Comparison of ENCODE assay signal across 14 cellular contexts in genomic region chr9:107251756-107252322, GRCh38. TPM values are rescaled to one million over a fixed set of nuclear protein-coding genes. Genes with fewer than 3 reads are reported as not detected.
A peak's percentile ranks its signal among the peaks of the same experiment; 100 is the strongest.
DNase-seq lines count a peak whose midpoint lies in the region; ATAC-seq and TF ChIP-seq lines count a peak whose summit lies in the region.
"Had no signal": no experiment of that assay in that cellular context is flagged by ENCODE, and none has a peak within 500 bp of the region (broad histone marks: within the 10 kb centered on the region; RNA-seq: fewer than 3 reads in every experiment).

No MANE protein-coding gene starts in this region.

- H2BK120ac ChIP-seq in IMR-90 (ENCODE audit: low read depth, low read length) (peak overlapping the region; percentile 94), mesenchymal stem cell (ENCODE audit: low read depth, low read length) (no peak overlapping the region)

- ATAC-seq in IMR-90 (ENCODE audit: low read depth), result peak; percentile 73
- no peak for ATAC-seq in GM18873 (IDR thresholded peaks at IDR 0.05; ENCODE audit: low FRiP score, unreplicated experiment)
- ATAC-seq: Panc1 had no signal

- CTCF ChIA-PET in AG04449 (lab: Yijun Ruan, JAX) (interaction anchor here (0.9 to 1.9 kb wide), 3 partner anchors 9 to 90 kb away, joined by 3 to 6 read pairs (median 4); no protein-coding TSS in a partner anchor), IMR-90 (lab: Yijun Ruan, JAX) (interaction anchor here (1.0 kb wide), 1 partner anchor 9 kb away, joined by 3 read pairs; no protein-coding TSS in a partner anchor)

- H4K8ac ChIP-seq in IMR-90 (ENCODE audit: low read depth in 2 of 2, low read length in 2 of 2), result peak overlapping the region; percentile 3 to 87; a peak in 3 of 4 replicates
- H4K8ac ChIP-seq in mesenchymal stem cell (ENCODE audit: low read length), result no peak overlapping the region

- intact Hi-C loops in IMR-90 (cut with micrococcal nuclease), result loop anchor here (1.0 to 2.0 kb wide), 2 partner anchors 23 to 30 kb away; no protein-coding TSS in a partner anchor

- H3K4me1 ChIP-seq in IMR-90 (ENCODE audit: control insufficient read depth, insufficient read depth, low read length), result peaks cover 20% of the 10 kb centered on the region
- H3K4me1 ChIP-seq in mesenchymal stem cell (ENCODE audit: control insufficient read depth, insufficient read depth, low read depth, low read length), result peaks cover 1% of the 10 kb centered on the region

- H3K9me1 ChIP-seq in IMR-90 (ENCODE audit: insufficient read depth, low read length), result peaks cover 10% of the 10 kb centered on the region

- 20% methylated on average over 2 of the region's 4 CpGs; no CpG with 5 or more reads in 1 of the 2 experiments for WGBS in IMR-90 (ENCODE audit: extremely low coverage in 2 of 2, insufficient read length in 1 of 2), 2 experiments
- WGBS in mesenchymal stem cell, result 54% methylated on average over 4 of the region's 4 CpGs

- H2BK15ac ChIP-seq in IMR-90 (ENCODE audit: low read depth, low read length) (peak overlapping the region; percentile 19; the same call in 2 of the 3 replicates), mesenchymal stem cell (ENCODE audit: low read depth, poor library complexity, severe bottlenecking) (no peak overlapping the region)

- H3K36me3 ChIP-seq in IMR-90 (ENCODE audit: control insufficient read depth, insufficient read depth, low read length) (no peaks in the 10 kb centered on the region), mesenchymal stem cell (ENCODE audit: control insufficient read depth in 1 of 2, insufficient read depth in 2 of 2, low read depth in 1 of 2, low read length in 2 of 2) (no peaks in the 10 kb centered on the region)
- H3K36me3 ChIP-seq: ascending aorta; BLaER1 treated with 17β-estradiol and CSF1 and Interleukin-3, amounts not matched to agents 10 nM and 100 nM had no signal

- dilution Hi-C loops in IMR-90 (cut with HindIII; ENCODE audit: low sequenced_read_pairs, unreplicated experiment), result no loop called here

- peak overlapping the region; percentile 82 for H4K5ac ChIP-seq in IMR-90 (ENCODE audit: low read depth, low read length)

- H3K9me3 ChIP-seq in IMR-90 (ENCODE audit: control insufficient read depth, insufficient read depth, low read length), result no peaks in the 10 kb centered on the region
- no peaks in the 10 kb centered on the region for H3K9me3 ChIP-seq in mesenchymal stem cell (ENCODE audit: control insufficient read depth, low read length)
- H3K9me3 ChIP-seq: ascending aorta; BLaER1 treated with 17β-estradiol and CSF1 and Interleukin-3, amounts not matched to agents 10 nM and 100 nM had no signal

- no peaks in the 10 kb centered on the region for H4K20me1 ChIP-seq in IMR-90 (ENCODE audit: insufficient read depth, low read length)
- H4K20me1 ChIP-seq: BLaER1 treated with 17β-estradiol and CSF1 and Interleukin-3, amounts not matched to agents 10 nM and 100 nM had no signal

- H3K27me3 ChIP-seq in IMR-90 (ENCODE audit: control insufficient read depth, insufficient read depth, low read length), result no peaks in the 10 kb centered on the region
- no peaks in the 10 kb centered on the region for H3K27me3 ChIP-seq in mesenchymal stem cell (ENCODE audit: control insufficient read depth in 1 of 2, insufficient read depth in 1 of 2, low read length in 2 of 2)
- H3K27me3 ChIP-seq: ascending aorta; BLaER1 treated with 17β-estradiol and CSF1 and Interleukin-3, amounts not matched to agents 10 nM and 100 nM had no signal

- H3K27ac ChIP-seq in IMR-90 (ENCODE audit: insufficient read depth, low read length) (peak overlapping the region; percentile 57; the same call in 1 of the 2 replicates), mesenchymal stem cell (ENCODE audit: low read length, poor library complexity, severe bottlenecking) (peak overlapping the region; percentile 19)
- H3K27ac ChIP-seq: BLaER1 treated with 17β-estradiol and CSF1 and Interleukin-3, amounts not matched to agents 10 nM and 100 nM had no signal

- DNase-seq in AG04449 (ENCODE audit: low read depth, low spot score), result peak; percentile 83
- peak; percentile 95 for DNase-seq in IMR-90
- peak; percentile 88 to 89 for DNase-seq in cardiac fibroblast (ENCODE audit: low read depth in 2 of 2)
- DNase-seq in mesenchymal stem cell, result peak; percentile 39
- no peak for DNase-seq in activated CD4-positive, alpha-beta T cell treated with anti-CD3 and anti-CD28 coated beads for 48 hours
- DNase-seq in NCI-H748 treated with DMSO at 0.1 percent for 48 hours (lab: John Stamatoyannopoulos, UW), result no peak
- no peak for DNase-seq in T-helper 1 cell
- DNase-seq: activated CD4-positive, alpha-beta T cell treated with anti-CD3 and anti-CD28 coated beads, Interleukin-2, amount 10 ng/mL, durations not matched to agents 24 days and 14 days; Karpas-422; occipital lobe had no signal

- H3K18ac ChIP-seq in IMR-90 (ENCODE audit: low read depth, low read length) (peak overlapping the region; percentile 40), mesenchymal stem cell (ENCODE audit: low read depth in 1 of 2, low read length in 2 of 2) (peak overlapping the region in 1 of 2 experiments; percentile 0)

- H2AK5ac ChIP-seq in IMR-90 (ENCODE audit: low read depth, low read length) (peak overlapping the region; percentile 95), mesenchymal stem cell (ENCODE audit: low read length, severe bottlenecking) (no peak overlapping the region)

- POLR2A ChIA-PET in AG04449 (lab: Yijun Ruan, JAX), result interaction anchor here (0.6 to 1.9 kb wide), 5 partner anchors 9 to 399 kb away, joined by 3 to 11 read pairs (median 3); partner anchors contain the start of gene RAD23B
- POLR2A ChIA-PET in IMR-90 (lab: Charles Lee; ENCODE audit: unreplicated experiment), result interaction anchor here (0.7 kb wide), 1 partner anchor 36 kb away, joined by 8 read pairs; no protein-coding TSS in a partner anchor

- TF ChIP-seq CTCF in AG04449 (IDR thresholded peaks at IDR 0.05; ENCODE audit: insufficient read depth, low read length, missing control alignments) (no peak), IMR-90 (conservative IDR thresholded peaks at IDR 0.05; ENCODE audit: low read depth, low read length) (no peak), cardiac fibroblast (IDR thresholded peaks at IDR 0.05; ENCODE audit: low read depth, low read length) (no peak)

- TF ChIP-seq RAD21 in IMR-90 (IDR thresholded peaks at IDR 0.05; ENCODE audit: low read length), result no peak

- H3K4me3 ChIP-seq in AG04449 (ENCODE audit: low read depth, low read length), result peak overlapping the region; percentile 6; the same call in 1 of the 2 replicates
- H3K4me3 ChIP-seq in IMR-90 (ENCODE audit: insufficient read depth, low read depth, low read length), result no peak overlapping the region
- H3K4me3 ChIP-seq in cardiac fibroblast (replicated peaks in 1 of 2; ENCODE audit: low read depth in 2 of 2, low read length in 2 of 2), result no peak overlapping the region
- peak overlapping the region in 1 of 2 experiments; percentile 55 for H3K4me3 ChIP-seq in mesenchymal stem cell (ENCODE audit: insufficient read depth in 1 of 2, low read depth in 1 of 2, low read length in 2 of 2)
- H3K4me3 ChIP-seq: ascending aorta; BLaER1 treated with 17β-estradiol and CSF1 and Interleukin-3, amounts not matched to agents 10 nM and 100 nM had no signal

- peak overlapping the region; percentile 86 for H3K4ac ChIP-seq in IMR-90 (ENCODE audit: low read depth, low read length)
- H3K4ac ChIP-seq in mesenchymal stem cell (ENCODE audit: low read depth in 1 of 2, low read length in 2 of 2), result no peak overlapping the region

- H2BK5ac ChIP-seq in IMR-90 (ENCODE audit: low read depth, low read length, poor library complexity, severe bottlenecking) (peak overlapping the region; percentile 95), mesenchymal stem cell (ENCODE audit: low read depth, low read length, poor library complexity, severe bottlenecking) (no peak overlapping the region)

- TF ChIP-seq POLR2A in IMR-90 (IDR thresholded peaks at IDR 0.05; ENCODE audit: low read depth, low read length), result no peak

- peak overlapping the region in 1 of 2 experiments; percentile 49 for H2BK12ac ChIP-seq in mesenchymal stem cell (ENCODE audit: low read length in 2 of 2)

- H2BK20ac ChIP-seq in IMR-90 (ENCODE audit: low read depth, low read length), result peak overlapping the region; percentile 94

- peak overlapping the region; percentile 72 for H3K23ac ChIP-seq in IMR-90 (ENCODE audit: low read depth, low read length)
- no peak overlapping the region for H3K23ac ChIP-seq in mesenchymal stem cell (ENCODE audit: low read length in 2 of 2)

- H3K79me1 ChIP-seq in IMR-90 (ENCODE audit: low read depth in 1 of 2, low read length in 2 of 2) (peaks cover 0 to 5% of the 10 kb centered on the region in 2 experiments; a peak in 2 of 4 replicates), mesenchymal stem cell (replicated peaks; ENCODE audit: low read length, poor library complexity, severe bottlenecking) (no peaks in the 10 kb centered on the region)

- H2AK9ac ChIP-seq in IMR-90 (replicated peaks; ENCODE audit: low read depth, low read length, poor library complexity), result peak overlapping the region; percentile 28

- in situ Hi-C loops in IMR-90 (cut with MboI; ENCODE audit: low sequenced_read_pairs), result no loop called here

- H3K4me2 ChIP-seq in IMR-90 (ENCODE audit: low read depth, low read length) (peak overlapping the region; percentile 39), mesenchymal stem cell (ENCODE audit: low read length, poor library complexity, severe bottlenecking) (no peak overlapping the region)
- H3K4me2 ChIP-seq: BLaER1 treated with 17β-estradiol and CSF1 and Interleukin-3, amounts not matched to agents 10 nM and 100 nM had no signal

- H4K91ac ChIP-seq in IMR-90 (ENCODE audit: insufficient read depth, low read depth, low read length) (peak overlapping the region; percentile 81), mesenchymal stem cell (ENCODE audit: low read length) (no peak overlapping the region)

- H3K56ac ChIP-seq in IMR-90 (ENCODE audit: extremely low read depth, insufficient read depth, low read length), result peak overlapping the region; percentile 51; the same call in 1 of the 2 replicates

- H3K9ac ChIP-seq in IMR-90 (ENCODE audit: low read depth, low read length), result 0 out of 2 replicates have a peak overlapping the region, but pooled peaks have one; percentile 43
- H3K9ac ChIP-seq in mesenchymal stem cell (ENCODE audit: low read length), result peak overlapping the region; percentile 50
- H3K9ac ChIP-seq: BLaER1 treated with 17β-estradiol and CSF1 and Interleukin-3, amounts not matched to agents 10 nM and 100 nM had no signal

- H3K14ac ChIP-seq in IMR-90 (replicated peaks; ENCODE audit: low read depth, low read length), result peak overlapping the region; percentile 84
- no peak overlapping the region for H3K14ac ChIP-seq in mesenchymal stem cell (ENCODE audit: low read length in 2 of 2)

- peak overlapping the region; percentile 85 for H2AFZ ChIP-seq in IMR-90 (replicated peaks; ENCODE audit: low read length, poor library complexity)
- H2AFZ ChIP-seq in mesenchymal stem cell (ENCODE audit: low read depth, low read length), result no peak overlapping the region

- no TSS peak for BruUV-seq in IMR-90 (replicated peaks; lab: Mats Ljungman, UMichigan)

RNA-seq across cellular contexts. Expression of gene RAD23B, which starts 31.2 kb away (rescaled TPM):
- 126 and 127 TPM in 2 replicates for total RNA-seq in IMR-90 (2012; rRNA removed)
- 123 and 148 TPM in 2 replicates for polyA plus RNA-seq in IMR-90 (2012; rRNA removed)
- polyA plus RNA-seq in IMR-90 (2012; cell fraction: cytosol; rRNA removed), result 48.2 and 80.7 TPM in 2 replicates
- polyA plus RNA-seq in IMR-90 (2012; cell fraction: nucleus; rRNA removed; ENCODE audit: low replicate concordance), result 20.9 and 67.7 TPM in 2 replicates
- polyA plus RNA-seq in mesenchymal stem cell (2013, experiment 1 of 2), result 125 TPM
- 130 TPM for polyA plus RNA-seq in mesenchymal stem cell (2013, experiment 2 of 2)

Comparison
In these comparisons a context has a peak if more than half of its experiments do, and no peak if none do; other contexts are left out.
1. DNase-seq: peak in AG04449 (single experiment), IMR-90 (single experiment), cardiac fibroblast (2 of 2) and mesenchymal stem cell (single experiment); none in activated CD4-positive, alpha-beta T cell treated with anti-CD3 and anti-CD28 coated beads for 48 hours (single experiment), NCI-H748 treated with DMSO at 0.1 percent for 48 hours (single experiment) and T-helper 1 cell (0 of 5).